Comparison of ENCODE assay signal across 15 cellular contexts in the genomic region with DNA sequence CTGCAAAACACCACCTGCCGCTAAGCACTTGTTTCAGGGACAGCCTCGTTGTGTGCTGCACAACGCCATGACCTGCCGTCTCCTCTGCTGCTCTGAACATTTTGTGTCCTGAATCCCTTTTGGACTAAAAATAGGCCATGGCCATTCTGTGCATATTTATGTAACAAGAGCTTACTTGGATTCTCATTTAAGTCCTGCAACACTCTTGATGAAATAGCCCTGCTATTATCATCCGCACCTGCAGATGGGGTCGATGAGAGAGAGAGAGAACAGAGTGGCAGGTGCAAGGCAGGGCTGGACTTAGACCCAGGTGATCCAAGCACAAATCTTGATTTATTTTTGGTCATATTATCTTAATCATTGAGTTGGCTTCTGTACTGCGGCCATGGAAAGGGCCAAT.
DNase-seq lines count a peak whose midpoint lies in the region; ATAC-seq and TF ChIP-seq lines count a peak whose summit lies in the region.
"Had no signal": no experiment of that assay in that cellular context is flagged by ENCODE, and none has a peak within 500 bp of the region (broad histone marks: within the 10 kb centered on the region; RNA-seq: fewer than 3 reads in every experiment).

No MANE protein-coding gene starts in this region.

- DNase-seq in A673 (ENCODE audit: low spot score) (no peak), GM23338 (ENCODE audit: low spot score) (peak; percentile 53), T-helper 17 cell (no peak), iPS-NIHi11 (ENCODE audit: low spot score) (peak; percentile 40), left colon (no peak), NCI-H2196 (lab: John Stamatoyannopoulos, UW; ENCODE audit: unreplicated experiment) (no peak), H4 (ENCODE audit: low spot score) (no peak)
- DNase-seq: activated CD4-positive, CD25-positive, alpha-beta regulatory T cell; amniotic stem cell; BE2C; NCI-H2107 had no signal

- H3K4me3 ChIP-seq in A673 (ENCODE audit: low read depth, low read length, poor library complexity, severe bottlenecking) (no peak overlapping the region), GM23338 (no peak overlapping the region)
- H3K4me3 ChIP-seq: gastroesophageal sphincter had no signal

- H3K4me1 ChIP-seq in A673 (ENCODE audit: insufficient read depth, low read length, poor library complexity, severe bottlenecking) = peaks cover 4% of the 10 kb centered on the region
- H3K4me1 ChIP-seq in GM23338 (ENCODE audit: insufficient read depth) = no peaks in the 10 kb centered on the region
- H3K4me1 ChIP-seq: BE2C, gastroesophageal sphincter had no signal

- H3K4me1 Mint-ChIP-seq in GM23338 = peaks cover 8% of the 10 kb centered on the region
- H3K4me1 Mint-ChIP-seq in T-helper 17 cell = peaks cover 7% of the 10 kb centered on the region
- H3K4me1 Mint-ChIP-seq: nephron had no signal

- intact Hi-C loops in A673 (cut with micrococcal nuclease; ENCODE audit: unreplicated experiment) = no loop called here
- intact Hi-C loops in left colon (cut with DNase I, micrococcal nuclease) = no loop called here

- H3K36me3 ChIP-seq in A673 (ENCODE audit: insufficient read depth, low read length, poor library complexity, severe bottlenecking) (no peaks in the 10 kb centered on the region), GM23338 (ENCODE audit: insufficient read depth) (no peaks in the 10 kb centered on the region)
- H3K36me3 ChIP-seq: BE2C, gastroesophageal sphincter had no signal

- H3K9me3 ChIP-seq in A673 (ENCODE audit: low read depth, low read length, poor library complexity, severe bottlenecking) (no peaks in the 10 kb centered on the region), T-helper 17 cell (ENCODE audit: control insufficient read depth, low read length, poor library complexity, severe bottlenecking) (no peaks in the 10 kb centered on the region)
- H3K9me3 ChIP-seq: BE2C, gastroesophageal sphincter had no signal

- H4K20me1 ChIP-seq in GM23338 (replicated peaks; ENCODE audit: insufficient read depth) = no peaks in the 10 kb centered on the region

- no TSS peak for BruUV-seq in A673 (replicated peaks; lab: Mats Ljungman, UMichigan)

- TF ChIP-seq CTCF in A673 (conservative IDR thresholded peaks at IDR 0.05; ENCODE audit: low read depth, low read length) = peak; percentile 39
- TF ChIP-seq CTCF in GM23338 (conservative IDR thresholded peaks at IDR 0.05; ENCODE audit: low read depth in 2 of 2) = peak; percentile 60 to 72

- no peaks in the 10 kb centered on the region for H3K27me3 ChIP-seq in A673 (replicated peaks; ENCODE audit: insufficient read depth, low read depth, low read length, poor library complexity)
- H3K27me3 ChIP-seq in GM23338 (ENCODE audit: insufficient read depth) = no peaks in the 10 kb centered on the region
- H3K27me3 ChIP-seq: BE2C had no signal

- ATAC-seq in GM23338 = peak; percentile 76
- ATAC-seq in T-helper 17 cell = no peak
- ATAC-seq in left colon = no peak
- ATAC-seq in GM21529 (IDR thresholded peaks at IDR 0.05; ENCODE audit: unreplicated experiment) = no peak
- ATAC-seq: activated T-cell treated with anti-CD3 and anti-CD28 coated beads, Interleukin-2, amount 50 U/mL, for 72 hours; gastroesophageal sphincter had no signal

- no peaks in the 10 kb centered on the region for H3K9me2 ChIP-seq in GM23338 (ENCODE audit: insufficient read depth)

- H3K27ac Mint-ChIP-seq in GM23338 (no peak overlapping the region), T-helper 17 cell (no peak overlapping the region)
- H3K27ac Mint-ChIP-seq: activated T-cell treated with anti-CD3 and anti-CD28 coated beads, Interleukin-2, amount 50 U/mL, for 72 hours; nephron had no signal

- H3K4me2 ChIP-seq in GM23338 = no peak overlapping the region

- H3K27ac ChIP-seq in A673 (ENCODE audit: low read depth, low read length, poor library complexity, severe bottlenecking) (no peak overlapping the region), GM23338 (ENCODE audit: low read depth) (no peak overlapping the region)
- H3K27ac ChIP-seq: gastroesophageal sphincter had no signal

- CTCF ChIA-PET in A673 (lab: Charles Lee) = no interaction called here

- H3K9me3 Mint-ChIP-seq in GM23338 = no peaks in the 10 kb centered on the region
- H3K9me3 Mint-ChIP-seq: activated T-cell treated with anti-CD3 and anti-CD28 coated beads, Interleukin-2, amount 50 U/mL, for 72 hours; nephron had no signal

- H3K27me3 Mint-ChIP-seq in GM23338 (ENCODE audit: insufficient read depth, low read depth, poor library complexity) (peaks cover under 1% of the 10 kb centered on the region), T-helper 17 cell (peaks cover 42% of the 10 kb centered on the region)

- H3K4me3 Mint-ChIP-seq in GM23338 (no peak overlapping the region), T-helper 17 cell (peak overlapping the region; percentile 49)
- H3K4me3 Mint-ChIP-seq: activated T-cell treated with anti-CD3 and anti-CD28 coated beads, Interleukin-2, amount 50 U/mL, for 72 hours; nephron had no signal

- H3F3A ChIP-seq in GM23338 (replicated peaks; ENCODE audit: low read depth) = no peaks in the 10 kb centered on the region; the same call in 1 of the 2 replicates

- no peaks in the 10 kb centered on the region for H3K79me2 ChIP-seq in GM23338 (replicated peaks; ENCODE audit: insufficient read depth)

- H2AFZ ChIP-seq in GM23338 = peak overlapping the region; percentile 52

- no peaks in the 10 kb centered on the region for H3K36me3 Mint-ChIP-seq in GM23338 (ENCODE audit: low read depth)
- peaks cover 2% of the 10 kb centered on the region for H3K36me3 Mint-ChIP-seq in T-helper 17 cell (ENCODE audit: low read depth)

- POLR2A ChIA-PET in A673 (lab: Charles Lee; ENCODE audit: low non-redundant PET) = no interaction called here

TF ChIP-seq in GM23338, 12 proteins besides CTCF, POLR2A, EP300 and RAD21 (continues in another document):
- TF ChIP-seq NANOG (IDR thresholded peaks at IDR 0.05; ENCODE audit: borderline replicate concordance) = no peak
- TF ChIP-seq, protein P1, sequence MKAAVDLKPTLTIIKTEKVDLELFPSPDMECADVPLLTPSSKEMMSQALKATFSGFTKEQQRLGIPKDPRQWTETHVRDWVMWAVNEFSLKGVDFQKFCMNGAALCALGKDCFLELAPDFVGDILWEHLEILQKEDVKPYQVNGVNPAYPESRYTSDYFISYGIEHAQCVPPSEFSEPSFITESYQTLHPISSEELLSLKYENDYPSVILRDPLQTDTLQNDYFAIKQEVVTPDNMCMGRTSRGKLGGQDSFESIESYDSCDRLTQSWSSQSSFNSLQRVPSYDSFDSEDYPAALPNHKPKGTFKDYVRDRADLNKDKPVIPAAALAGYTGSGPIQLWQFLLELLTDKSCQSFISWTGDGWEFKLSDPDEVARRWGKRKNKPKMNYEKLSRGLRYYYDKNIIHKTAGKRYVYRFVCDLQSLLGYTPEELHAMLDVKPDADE (IDR thresholded peaks at IDR 0.05) = no peak

Comparison
In these comparisons a context has a peak if more than half of its experiments do, and no peak if none do; other contexts are left out.
1. DNase-seq: peak in GM23338 (single experiment) and iPS-NIHi11 (single experiment); none in A673 (single experiment), T-helper 17 cell (0 of 3), left colon (0 of 2), NCI-H2196 (single experiment) and H4 (single experiment).